ENCODE assay signal across 16 cellular contexts in genomic region chr2:220175967-220176366, GRCh38.
DNase-seq lines count a peak whose midpoint lies in the region; ATAC-seq and TF ChIP-seq lines count a peak whose summit lies in the region.
"Had no signal": no experiment of that assay in that cellular context is flagged by ENCODE, and none has a peak within 500 bp of the region (broad histone marks: within the 10 kb centered on the region; RNA-seq: fewer than 3 reads in every experiment).

No MANE protein-coding gene starts in this region.

- no peak overlapping the region for H3K56ac ChIP-seq in IMR-90 (ENCODE audit: extremely low read depth, insufficient read depth, low read length)

- no peak for TF ChIP-seq RAD21 in IMR-90 (IDR thresholded peaks at IDR 0.05; ENCODE audit: low read length)

- H3K4ac ChIP-seq in IMR-90 (ENCODE audit: low read depth, low read length) (no peak overlapping the region), trophoblast cell (ENCODE audit: low read depth, low read length) (no peak overlapping the region)

- DNase-seq in IMR-90 (peak; percentile 36), trophoblast cell (no peak), NCI-H1092 (lab: John Stamatoyannopoulos, UW) (no peak), A172 (ENCODE audit: low spot score) (no peak), NCI-H187 (lab: John Stamatoyannopoulos, UW) (no peak)
- DNase-seq: C1 segment of cervical spinal cord; Calu3; CD4-positive, alpha-beta T cell; DMS 273 treated with DMSO at 0.1 percent for 48 hours; DMS79 had no signal

- no peak overlapping the region for H3K4me2 ChIP-seq in IMR-90 (ENCODE audit: low read depth, low read length)
- no peak overlapping the region for H3K4me2 ChIP-seq in trophoblast cell (ENCODE audit: low read length)
- H3K4me2 ChIP-seq: GM23338 had no signal

- dilution Hi-C loops in IMR-90 (cut with HindIII; ENCODE audit: low sequenced_read_pairs, unreplicated experiment) = no loop called here

- H3K23ac ChIP-seq in IMR-90 (ENCODE audit: low read depth, low read length) (no peak overlapping the region), trophoblast cell (ENCODE audit: low read length) (no peak overlapping the region)

- H3K9me3 ChIP-seq in IMR-90 (ENCODE audit: control insufficient read depth, insufficient read depth, low read length) (no peaks in the 10 kb centered on the region), esophagus (ENCODE audit: control insufficient read depth in 2 of 2, insufficient read depth in 1 of 2, low read depth in 1 of 2, low read length in 1 of 2) (no peaks in the 10 kb centered on the region), trophoblast cell (ENCODE audit: insufficient read depth, low read depth, low read length) (no peaks in the 10 kb centered on the region)
- H3K9me3 ChIP-seq: HAP-1 had no signal

- no peak for TF ChIP-seq CTCF in IMR-90 (conservative IDR thresholded peaks at IDR 0.05; ENCODE audit: low read depth, low read length)

- H2AK5ac ChIP-seq in IMR-90 (ENCODE audit: low read depth, low read length) = no peak overlapping the region; the same call in 1 of the 2 replicates
- H2AK5ac ChIP-seq in trophoblast cell (ENCODE audit: low read length) = no peak overlapping the region

- POLR2A ChIA-PET in IMR-90 (lab: Charles Lee; ENCODE audit: unreplicated experiment) = no interaction called here

- in situ Hi-C loops in IMR-90 (cut with MboI; ENCODE audit: low sequenced_read_pairs) = no loop called here

- H4K91ac ChIP-seq in IMR-90 (ENCODE audit: insufficient read depth, low read depth, low read length) (no peak overlapping the region), trophoblast cell (ENCODE audit: low read depth, low read length) (no peak overlapping the region)

- H3K79me1 ChIP-seq in IMR-90 (ENCODE audit: low read depth in 1 of 2, low read length in 2 of 2) (no peaks in the 10 kb centered on the region), trophoblast cell (ENCODE audit: low read length) (peaks cover 4% of the 10 kb centered on the region)

- no peak overlapping the region for H2BK15ac ChIP-seq in IMR-90 (ENCODE audit: low read depth, low read length)

- H2AFZ ChIP-seq in IMR-90 (replicated peaks; ENCODE audit: low read length, poor library complexity) (no peak overlapping the region), trophoblast cell (ENCODE audit: insufficient read depth, low read length, poor library complexity) (no peak overlapping the region)
- H2AFZ ChIP-seq: GM23338 had no signal

- H4K20me1 ChIP-seq in IMR-90 (ENCODE audit: insufficient read depth, low read length) = no peaks in the 10 kb centered on the region

- H3K18ac ChIP-seq in IMR-90 (ENCODE audit: low read depth, low read length) (no peak overlapping the region), trophoblast cell (ENCODE audit: low read length) (no peak overlapping the region)

- CTCF ChIA-PET in IMR-90 (lab: Yijun Ruan, JAX) = no interaction called here

- no peak overlapping the region for H2AK9ac ChIP-seq in IMR-90 (replicated peaks; ENCODE audit: low read depth, low read length, poor library complexity)

- BruUV-seq in IMR-90 (replicated peaks; lab: Mats Ljungman, UMichigan) = no TSS peak

- H3K9me1 ChIP-seq in IMR-90 (ENCODE audit: insufficient read depth, low read length) = no peaks in the 10 kb centered on the region

- no peaks in the 10 kb centered on the region for H3K4me1 ChIP-seq in IMR-90 (ENCODE audit: control insufficient read depth, insufficient read depth, low read length)
- H3K4me1 ChIP-seq in esophagus (ENCODE audit: control insufficient read depth in 2 of 2, insufficient read depth in 2 of 2, low read length in 1 of 2) = peaks cover 0 to 5% of the 10 kb centered on the region in 2 donors
- peaks cover 3 to 5% of the 10 kb centered on the region in 2 experiments for H3K4me1 ChIP-seq in trophoblast cell (ENCODE audit: control insufficient read depth in 1 of 2, insufficient read depth in 2 of 2, low read length in 2 of 2)
- H3K4me1 ChIP-seq: HAP-1 had no signal

- H3K27ac ChIP-seq in IMR-90 (ENCODE audit: insufficient read depth, low read length) (no peak overlapping the region), esophagus (ENCODE audit: low read depth in 2 of 2, low read length in 1 of 2) (peak overlapping the region; percentile 76 to 79), trophoblast cell (ENCODE audit: low read depth, low read length) (no peak overlapping the region)

- H4K8ac ChIP-seq in IMR-90 (ENCODE audit: low read depth in 2 of 2, low read length in 2 of 2) (no peak overlapping the region), trophoblast cell (ENCODE audit: low read depth, low read length) (no peak overlapping the region)

- WGBS in IMR-90 (ENCODE audit: extremely low coverage in 2 of 2, insufficient read length in 1 of 2), 2 experiments = no CpG with 5 or more reads among the region's 2 CpGs
- 67 to 80% methylated on average over 2 of the region's 2 CpGs for WGBS in esophagus, 2 donors
- WGBS in trophoblast cell (ENCODE audit: extremely low coverage, insufficient coverage, insufficient read length) = no CpG with 5 or more reads among the region's 2 CpGs

- no peak overlapping the region for H4K5ac ChIP-seq in IMR-90 (ENCODE audit: low read depth, low read length)

- no peaks in the 10 kb centered on the region for H3K36me3 ChIP-seq in IMR-90 (ENCODE audit: control insufficient read depth, insufficient read depth, low read length)
- H3K36me3 ChIP-seq in esophagus (ENCODE audit: control insufficient read depth in 2 of 2, insufficient read depth in 2 of 2, low read length in 1 of 2) = no peaks in the 10 kb centered on the region
- H3K36me3 ChIP-seq in trophoblast cell (ENCODE audit: control insufficient read depth in 1 of 2, insufficient read depth in 2 of 2, low read length in 2 of 2) = no peaks in the 10 kb centered on the region
- H3K36me3 ChIP-seq: HAP-1 had no signal

- no peak overlapping the region for H4K12ac ChIP-seq in trophoblast cell (ENCODE audit: low read depth, low read length)

- ATAC-seq in IMR-90 (ENCODE audit: low read depth) (no peak), SK-N-SH treated with all-trans-retinoic acid at 6 μM for 48 hours (peak; percentile 56; the same call in 2 of the 3 replicates), GM18511 (IDR thresholded peaks at IDR 0.05; ENCODE audit: unreplicated experiment) (no peak)
- ATAC-seq: GM23338, HepG2 had no signal

- H3K4me3 ChIP-seq in IMR-90 (ENCODE audit: insufficient read depth, low read depth, low read length) (no peak overlapping the region), esophagus (ENCODE audit: low read depth in 1 of 2, low read length in 2 of 2) (no peak overlapping the region), trophoblast cell (ENCODE audit: low read depth, low read length) (no peak overlapping the region)
- H3K4me3 ChIP-seq: GM23338, HAP-1 had no signal

- intact Hi-C loops in IMR-90 (cut with micrococcal nuclease) = no loop called here

- H2BK5ac ChIP-seq in IMR-90 (ENCODE audit: low read depth, low read length, poor library complexity, severe bottlenecking) (no peak overlapping the region), trophoblast cell (ENCODE audit: low read depth, low read length, poor library complexity) (no peak overlapping the region)

- H2BK120ac ChIP-seq in IMR-90 (ENCODE audit: low read depth, low read length) (no peak overlapping the region), trophoblast cell (ENCODE audit: insufficient read depth, low read length, poor library complexity) (no peak overlapping the region)

- H2BK20ac ChIP-seq in IMR-90 (ENCODE audit: low read depth, low read length) = no peak overlapping the region

- TF ChIP-seq POLR2A in IMR-90 (IDR thresholded peaks at IDR 0.05; ENCODE audit: low read depth, low read length) = no peak

- H3K27me3 ChIP-seq in IMR-90 (ENCODE audit: control insufficient read depth, insufficient read depth, low read length) (no peaks in the 10 kb centered on the region), esophagus (ENCODE audit: control insufficient read depth in 1 of 2, insufficient read depth in 2 of 2, low read length in 2 of 2) (no peaks in the 10 kb centered on the region), trophoblast cell (ENCODE audit: insufficient read depth, low read length) (no peaks in the 10 kb centered on the region)

- H2BK12ac ChIP-seq in trophoblast cell (ENCODE audit: low read length) = peak overlapping the region; percentile 58

- H3K79me2 ChIP-seq in trophoblast cell (ENCODE audit: control insufficient read depth, insufficient read depth, low read length, poor library complexity) = no peaks in the 10 kb centered on the region

- H3K14ac ChIP-seq in IMR-90 (replicated peaks; ENCODE audit: low read depth, low read length) = no peak overlapping the region
- no peak overlapping the region for H3K14ac ChIP-seq in trophoblast cell (ENCODE audit: low read length)

- no peak overlapping the region for H3K9ac ChIP-seq in IMR-90 (ENCODE audit: low read depth, low read length)
- H3K9ac ChIP-seq in trophoblast cell (ENCODE audit: low read length) = no peak overlapping the region

TF ChIP-seq in IMR-90, 13 proteins besides CTCF, POLR2A, EP300 and RAD21 (continues in another document):
- TF ChIP-seq MAZ (IDR thresholded peaks at IDR 0.05; ENCODE audit: borderline replicate concordance, low read depth, low read length) (no peak), MXI1 (IDR thresholded peaks at IDR 0.05; ENCODE audit: borderline replicate concordance, low read depth, low read length) (no peak), NFE2L2 (IDR thresholded peaks at IDR 0.05; ENCODE audit: low read depth, low read length) (no peak), SMC3 (IDR thresholded peaks at IDR 0.05; ENCODE audit: low read depth, low read length) (no peak), BHLHE40 (IDR thresholded peaks at IDR 0.05; ENCODE audit: low read depth, low read length) (no peak), CEBPB (IDR thresholded peaks at IDR 0.05; ENCODE audit: low read depth, low read length) (no peak)

TF ChIP-seq in SK-N-SH treated with all-trans-retinoic acid at 6 μM for 48 hours, 23 proteins besides CTCF, POLR2A, EP300 and RAD21 (continues in another document):
- no peak for TF ChIP-seq ISL1 (CRISPR knock-in tag; IDR thresholded peaks at IDR 0.05)
- no peak for TF ChIP-seq CSRNP3 (CRISPR knock-in tag; IDR thresholded peaks at IDR 0.05)
- no peak for TF ChIP-seq ZC3H10 (CRISPR knock-in tag; IDR thresholded peaks at IDR 0.05)
- no peak for TF ChIP-seq CSDC2 (CRISPR knock-in tag; IDR thresholded peaks at IDR 0.05)
- TF ChIP-seq ZNF70 (CRISPR knock-in tag; IDR thresholded peaks at IDR 0.05) = no peak
- no peak for TF ChIP-seq ESRRG (CRISPR knock-in tag; IDR thresholded peaks at IDR 0.05)
- TF ChIP-seq RARB (CRISPR knock-in tag; IDR thresholded peaks at IDR 0.05) = no peak
- TF ChIP-seq ZFP3 (CRISPR knock-in tag; IDR thresholded peaks at IDR 0.05) = no peak

Comparison
In these comparisons a context has a peak if more than half of its experiments do, and no peak if none do; other contexts are left out.
1. H3K27ac ChIP-seq: peak in esophagus (2 of 2); none in IMR-90 (single experiment) and trophoblast cell (single experiment).